ENCODE assay signal across 16 cellular contexts in the genomic region with DNA sequence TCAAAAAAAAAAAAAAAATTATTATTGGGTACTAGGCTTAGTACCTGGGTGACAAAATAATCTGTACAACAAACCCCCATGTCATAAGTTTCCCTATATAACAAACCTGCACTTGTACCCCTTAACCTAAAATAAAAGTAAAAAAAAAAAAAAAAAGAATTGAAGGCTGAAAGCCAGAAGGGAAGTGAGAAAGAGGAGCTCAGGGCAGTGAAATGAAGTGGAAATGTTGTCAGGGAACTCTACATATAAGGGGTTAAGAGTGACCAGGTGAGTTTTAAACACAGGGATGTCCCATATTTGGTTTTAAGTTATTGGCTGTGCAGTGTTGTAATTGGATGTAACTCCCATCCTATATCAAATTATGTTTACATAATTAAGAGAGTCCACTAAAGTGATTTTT.
DNase-seq lines count a peak whose midpoint lies in the region; ATAC-seq, FAIRE-seq and TF ChIP-seq lines count a peak whose summit lies in the region.
"Had no signal": no experiment of that assay in that cellular context is flagged by ENCODE, and none has a peak within 500 bp of the region (broad histone marks: within the 10 kb centered on the region; RNA-seq: fewer than 3 reads in every experiment).

No MANE protein-coding gene starts in this region.

- no peak overlapping the region for H2BK12ac ChIP-seq in mesenchymal stem cell (ENCODE audit: low read length in 2 of 2)

- no peak overlapping the region for H2BK5ac ChIP-seq in mesenchymal stem cell (ENCODE audit: low read depth, low read length, poor library complexity, severe bottlenecking)

- H3K27ac Mint-ChIP-seq in nephron progenitor cell = no peak overlapping the region
- H3K27ac Mint-ChIP-seq: CD4-positive, CD25-positive, alpha-beta regulatory T cell had no signal

- H3K4me3 Mint-ChIP-seq in nephron progenitor cell = no peak overlapping the region
- H3K4me3 Mint-ChIP-seq: CD4-positive, CD25-positive, alpha-beta regulatory T cell had no signal

- H3K14ac ChIP-seq in mesenchymal stem cell (ENCODE audit: low read length in 2 of 2) = no peak overlapping the region

- TF ChIP-seq POLR2A in GM12891 (IDR thresholded peaks at IDR 0.05; ENCODE audit: low read depth, low read length) = no peak
- no peak for TF ChIP-seq POLR2A in GM12878 (IDR thresholded peaks at IDR 0.05; ENCODE audit: low read depth, low read length)

- RAD21 ChIA-PET in GM12878 (lab: Charles Lee; ENCODE audit: unreplicated experiment) = interaction anchor here (1.0 to 5.4 kb wide), 8 partner anchors 33 to 307 kb away, joined by 3 to 79 read pairs (median 4); no protein-coding TSS in a partner anchor

- ATAC-seq in GM19351 (IDR thresholded peaks at IDR 0.05; ENCODE audit: unreplicated experiment) (peak; percentile 33), HG02870 (IDR thresholded peaks at IDR 0.05; ENCODE audit: unreplicated experiment) (peak; percentile 28), GM12878 (peak; percentile 28; the same call in 2 of the 3 replicates)
- ATAC-seq: K562 had no signal

- no peaks in the 10 kb centered on the region for H3K27me3 ChIP-seq in GM12878 (replicated peaks in 1 of 2; ENCODE audit: control insufficient read depth in 2 of 2, insufficient read depth in 2 of 2, low read length in 1 of 2)
- peaks cover 25% of the 10 kb centered on the region for H3K27me3 ChIP-seq in HAP-1 (ENCODE audit: low read depth)
- H3K27me3 ChIP-seq in mesenchymal stem cell (ENCODE audit: control insufficient read depth in 1 of 2, insufficient read depth in 1 of 2, low read length in 2 of 2) = no peaks in the 10 kb centered on the region

- CTCF ChIA-PET in GM12878 (lab: Yijun Ruan, JAX) = interaction anchor here (0.7 to 9.2 kb wide), 11 partner anchors 10 to 488 kb away, joined by 3 to 173 read pairs (median 4); no protein-coding TSS in a partner anchor

- H3K23ac ChIP-seq in mesenchymal stem cell (ENCODE audit: low read length in 2 of 2) = no peak overlapping the region

- H3K9me3 ChIP-seq in GM12878 (replicated peaks; ENCODE audit: control insufficient read depth, insufficient read depth, low read length) (no peaks in the 10 kb centered on the region), HAP-1 (no peaks in the 10 kb centered on the region), mesenchymal stem cell (ENCODE audit: control insufficient read depth, low read length) (no peaks in the 10 kb centered on the region)
- H3K9me3 ChIP-seq: Caco-2 had no signal

- no peak for TF ChIP-seq RAD21 in GM12878 (IDR thresholded peaks at IDR 0.05; ENCODE audit: insufficient read depth, low read depth, low read length)

- no peak for TF ChIP-seq CTCF in GM12878 (IDR thresholded peaks at IDR 0.05 in 2 of 3, conservative IDR thresholded peaks at IDR 0.05 in 1 of 3; ENCODE audit: control insufficient read depth in 2 of 3, extremely low read depth in 1 of 3, insufficient read depth in 1 of 3, low read depth in 3 of 3, low read length in 3 of 3)
- no peak for TF ChIP-seq CTCF in nephron progenitor cell (IDR thresholded peaks at IDR 0.05)

- POLR2A ChIA-PET in GM12878 (lab: Charles Lee) = no interaction called here

- no peak overlapping the region for H2BK15ac ChIP-seq in mesenchymal stem cell (ENCODE audit: low read depth, poor library complexity, severe bottlenecking)

- no peaks in the 10 kb centered on the region for H3K79me2 ChIP-seq in GM12878 (ENCODE audit: control insufficient read depth, insufficient read depth, low read length)

- BruUV-seq in GM12878 (replicated peaks; lab: Mats Ljungman, UMichigan) = no TSS peak

- TF ChIP-seq EP300 in GM12878 (IDR thresholded peaks at IDR 0.05; ENCODE audit: borderline replicate concordance in 1 of 2, control insufficient read depth in 1 of 2, low read depth in 2 of 2, low read length in 2 of 2) = no peak

- H3K4me3 ChIP-seq in GM12878 (no peak overlapping the region), HAP-1 (no peak overlapping the region), mesenchymal stem cell (ENCODE audit: insufficient read depth in 1 of 2, low read depth in 1 of 2, low read length in 2 of 2) (no peak overlapping the region)
- H3K4me3 ChIP-seq: K562 had no signal

- no peak for FAIRE-seq in GM12891 (lab: Jason Lieb, UNC)
- no peak for FAIRE-seq in GM12878 (lab: Jason Lieb, UNC)
- FAIRE-seq: GM18507, K562 had no signal

- no peak overlapping the region for H2AK5ac ChIP-seq in mesenchymal stem cell (ENCODE audit: low read length, severe bottlenecking)

- H3K27me3 Mint-ChIP-seq in nephron progenitor cell (ENCODE audit: low read depth, poor library complexity) = peaks cover 3% of the 10 kb centered on the region

- H3K27ac ChIP-seq in GM12878 (ENCODE audit: control insufficient read depth, insufficient read depth) = no peak overlapping the region
- H3K27ac ChIP-seq in mesenchymal stem cell (ENCODE audit: low read length, poor library complexity, severe bottlenecking) = no peak overlapping the region

- no peak overlapping the region for H3K9ac ChIP-seq in GM12878 (ENCODE audit: control insufficient read depth, insufficient read depth, low read length)
- no peak overlapping the region for H3K9ac ChIP-seq in mesenchymal stem cell (ENCODE audit: low read length)

- SMC1A ChIA-PET in GM12878 (lab: Charles Lee; ENCODE audit: uncharacterized antibody, unreplicated experiment) = interaction anchor here (0.6 to 5.6 kb wide), 12 partner anchors 10 to 383 kb away, joined by 3 to 44 read pairs (median 4); no protein-coding TSS in a partner anchor

- DNase-seq in GM12891 (ENCODE audit: insufficient read length, low spot score) = no peak
- DNase-seq in GM12878 (ENCODE audit: low read depth, low spot score) = no peak
- DNase-seq in SK-N-DZ (ENCODE audit: low spot score) = no peak
- DNase-seq in nephron progenitor cell = no peak
- no peak for DNase-seq in HAP-1 (ENCODE audit: low spot score in 2 of 2)
- no peak for DNase-seq in mesenchymal stem cell
- DNase-seq: ACHN; Caco-2; CD4-positive, CD25-positive, alpha-beta regulatory T cell; MV-4-11; NCI-H1930; NCI-H446 treated with DMSO at 0.1 percent for 48 hours had no signal

- peaks cover 23% of the 10 kb centered on the region for H3K4me1 ChIP-seq in GM12878 (ENCODE audit: control insufficient read depth, insufficient read depth, low read length)
- H3K4me1 ChIP-seq in HAP-1 = no peaks in the 10 kb centered on the region
- H3K4me1 ChIP-seq in mesenchymal stem cell (ENCODE audit: control insufficient read depth, insufficient read depth, low read depth, low read length) = peaks cover 15% of the 10 kb centered on the region

- no peak overlapping the region for H3K18ac ChIP-seq in mesenchymal stem cell (ENCODE audit: low read depth in 1 of 2, low read length in 2 of 2)

- H3K36me3 ChIP-seq in GM12878 (ENCODE audit: control insufficient read depth in 2 of 2, insufficient read depth in 2 of 2, low read length in 1 of 2) (no peaks in the 10 kb centered on the region), HAP-1 (replicated peaks) (no peaks in the 10 kb centered on the region), mesenchymal stem cell (ENCODE audit: control insufficient read depth in 1 of 2, insufficient read depth in 2 of 2, low read depth in 1 of 2, low read length in 2 of 2) (no peaks in the 10 kb centered on the region)

- H4K20me1 ChIP-seq in GM12878 (ENCODE audit: control insufficient read depth, insufficient read depth) = no peaks in the 10 kb centered on the region

- no peak overlapping the region for H2AFZ ChIP-seq in GM12878 (ENCODE audit: control insufficient read depth, low read depth, low read length)
- H2AFZ ChIP-seq in mesenchymal stem cell (ENCODE audit: low read depth, low read length) = no peak overlapping the region

- no peak overlapping the region for H4K91ac ChIP-seq in mesenchymal stem cell (ENCODE audit: low read length)

- H3K79me1 ChIP-seq in mesenchymal stem cell (replicated peaks; ENCODE audit: low read length, poor library complexity, severe bottlenecking) = peaks cover 2% of the 10 kb centered on the region

- H3K4me2 ChIP-seq in GM12878 (ENCODE audit: control insufficient read depth, insufficient read depth) (no peak overlapping the region), mesenchymal stem cell (ENCODE audit: low read length, poor library complexity, severe bottlenecking) (no peak overlapping the region)

- intact Hi-C loops in GM12878 (cut with micrococcal nuclease; ENCODE audit: unreplicated experiment) = loop anchor here (10.0 kb wide), 1 partner anchor 472 kb away; no protein-coding TSS in a partner anchor

- peaks cover 31% of the 10 kb centered on the region for H3K4me1 Mint-ChIP-seq in nephron progenitor cell
- H3K4me1 Mint-ChIP-seq: CD4-positive, CD25-positive, alpha-beta regulatory T cell had no signal

- no peak overlapping the region for H3K4ac ChIP-seq in mesenchymal stem cell (ENCODE audit: low read depth in 1 of 2, low read length in 2 of 2)

- H4K8ac ChIP-seq in mesenchymal stem cell (ENCODE audit: low read length) = no peak overlapping the region

- H2BK120ac ChIP-seq in mesenchymal stem cell (ENCODE audit: low read depth, low read length) = no peak overlapping the region

- in situ Hi-C loops in GM12878 (cut with MboI) (no loop called here), HAP-1 (cut with MboI; ENCODE audit: low sequenced_read_pairs) (loop anchor here (25.0 kb wide), 1 partner anchor 480 kb away; the partner anchor contains the start of gene SLC44A3)

- no peaks in the 10 kb centered on the region for H3K9me3 Mint-ChIP-seq in nephron progenitor cell
- H3K9me3 Mint-ChIP-seq: CD4-positive, CD25-positive, alpha-beta regulatory T cell had no signal

- no peaks in the 10 kb centered on the region for H3K36me3 Mint-ChIP-seq in nephron progenitor cell (ENCODE audit: low read depth)
- H3K36me3 Mint-ChIP-seq: CD4-positive, CD25-positive, alpha-beta regulatory T cell had no signal

TF ChIP-seq in GM12891, 5 proteins besides CTCF, POLR2A, EP300 and RAD21:
- TF ChIP-seq PAX5 (IDR thresholded peaks at IDR 0.05; ENCODE audit: insufficient read depth, low read length, severe bottlenecking) = no peak
- TF ChIP-seq POLR2AphosphoS5 (IDR thresholded peaks at IDR 0.05; ENCODE audit: low read depth, low read length) = no peak
- peak; percentile 87 for TF ChIP-seq SPI1 (IDR thresholded peaks at IDR 0.05; ENCODE audit: low read depth, low read length)
- no peak for TF ChIP-seq TAF1 (IDR thresholded peaks at IDR 0.05; ENCODE audit: low read depth, low read length)
- no peak for TF ChIP-seq POU2F2 (IDR thresholded peaks at IDR 0.05; ENCODE audit: low read depth, low read length)

TF ChIP-seq in GM12878, 131 proteins besides CTCF, POLR2A, EP300 and RAD21:
- TF ChIP-seq ZNF384 (IDR thresholded peaks at IDR 0.05; ENCODE audit: borderline replicate concordance, low read depth, low read length) (peak; percentile 33; the same call in 1 of the 2 replicates), STAT3 (IDR thresholded peaks at IDR 0.05; ENCODE audit: low read depth, low read length) (no peak), STAT1 (conservative IDR thresholded peaks at IDR 0.05) (no peak), BHLHE40 (IDR thresholded peaks at IDR 0.05; ENCODE audit: borderline replicate concordance in 1 of 2, low read depth in 2 of 2, low read length in 1 of 2) (no peak), SPI1 (IDR thresholded peaks at IDR 0.05; ENCODE audit: borderline replicate concordance, insufficient read depth, low read depth, low read length) (peak; percentile 85), BRCA1 (IDR thresholded peaks at IDR 0.05; ENCODE audit: low read depth, low read length) (no peak)
